Comparison of ENCODE assay signal across 19 cellular contexts in genomic region chr13:112882555-112883024, GRCh38.
DNase-seq lines count a peak whose midpoint lies in the region; ATAC-seq and TF ChIP-seq lines count a peak whose summit lies in the region.
"Had no signal": no experiment of that assay in that cellular context is flagged by ENCODE, and none has a peak within 500 bp of the region (broad histone marks: within the 10 kb centered on the region; RNA-seq: fewer than 3 reads in every experiment).

No MANE protein-coding gene starts in this region.

- H2BK5ac ChIP-seq in IMR-90 (ENCODE audit: low read depth, low read length, poor library complexity, severe bottlenecking) = no peak overlapping the region

- no TSS peak for BruUV-seq in IMR-90 (replicated peaks; lab: Mats Ljungman, UMichigan)

- H3K23ac ChIP-seq in IMR-90 (ENCODE audit: low read depth, low read length) = no peak overlapping the region

- H2AK5ac ChIP-seq in IMR-90 (ENCODE audit: low read depth, low read length) = no peak overlapping the region

- H3K27me3 ChIP-seq in heart right ventricle (no peaks in the 10 kb centered on the region), IMR-90 (ENCODE audit: control insufficient read depth, insufficient read depth, low read length) (no peaks in the 10 kb centered on the region)
- H3K27me3 ChIP-seq: BLaER1 had no signal

- no peak overlapping the region for H2BK20ac ChIP-seq in IMR-90 (ENCODE audit: low read depth, low read length)

- H2AFZ ChIP-seq in IMR-90 (replicated peaks; ENCODE audit: low read length, poor library complexity) = no peak overlapping the region
- H2AFZ ChIP-seq: GM23248 had no signal

- H3K79me1 ChIP-seq in IMR-90 (ENCODE audit: low read depth in 1 of 2, low read length in 2 of 2) = no peaks in the 10 kb centered on the region

- no peak for TF ChIP-seq RAD21 in IMR-90 (IDR thresholded peaks at IDR 0.05; ENCODE audit: low read length)

- DNase-seq in Right ventricle myocardium superior (peak; percentile 37), heart right ventricle (no peak), IMR-90 (no peak), mucosa of descending colon (peak in 2 of 3 donors; percentile 25 to 45), caudate nucleus (lab: John Stamatoyannopoulos, UW) (no peak), AG20443 (ENCODE audit: low spot score) (no peak), NCI-H1417 (lab: John Stamatoyannopoulos, UW) (no peak)
- DNase-seq: CD4-positive, alpha-beta memory T cell; DMS 273 treated with DMSO at 0.1 percent for 48 hours; DMS53; DND-41; EL; GM23248; HCEC 1CT; KBM-7 had no signal

- no peak overlapping the region for H2BK15ac ChIP-seq in IMR-90 (ENCODE audit: low read depth, low read length)

- H4K91ac ChIP-seq in IMR-90 (ENCODE audit: insufficient read depth, low read depth, low read length) = no peak overlapping the region

- H3K4me1 ChIP-seq in heart right ventricle = peaks cover 0 to 29% (median 17%) of the 10 kb centered on the region in 9 donors
- peaks cover 3% of the 10 kb centered on the region; the same call in 1 of the 2 replicates for H3K4me1 ChIP-seq in IMR-90 (ENCODE audit: control insufficient read depth, insufficient read depth, low read length)
- H3K4me1 ChIP-seq in mucosa of descending colon (ENCODE audit: low read depth) = no peaks in the 10 kb centered on the region
- H3K4me1 ChIP-seq: A549, BLaER1 had no signal

- H3K14ac ChIP-seq in IMR-90 (replicated peaks; ENCODE audit: low read depth, low read length) = no peak overlapping the region

- TF ChIP-seq POLR2A in IMR-90 (IDR thresholded peaks at IDR 0.05; ENCODE audit: low read depth, low read length) = no peak

- no peak overlapping the region for H4K8ac ChIP-seq in IMR-90 (ENCODE audit: low read depth in 2 of 2, low read length in 2 of 2)

- peaks cover 0 to 70% (median 26%) of the 10 kb centered on the region in 9 donors for H3K36me3 ChIP-seq in heart right ventricle
- H3K36me3 ChIP-seq in IMR-90 (ENCODE audit: control insufficient read depth, insufficient read depth, low read length) = peaks cover 27% of the 10 kb centered on the region
- no peaks in the 10 kb centered on the region for H3K36me3 ChIP-seq in mucosa of descending colon (ENCODE audit: low read depth)

- H2AK9ac ChIP-seq in IMR-90 (replicated peaks; ENCODE audit: low read depth, low read length, poor library complexity) = peak overlapping the region; percentile 23

- in situ Hi-C loops in IMR-90 (cut with MboI; ENCODE audit: low sequenced_read_pairs) = no loop called here

- H4K5ac ChIP-seq in IMR-90 (ENCODE audit: low read depth, low read length) = no peak overlapping the region

- H3K9me3 ChIP-seq in heart right ventricle (no peaks in the 10 kb centered on the region), IMR-90 (ENCODE audit: control insufficient read depth, insufficient read depth, low read length) (no peaks in the 10 kb centered on the region), mucosa of descending colon (no peaks in the 10 kb centered on the region)
- H3K9me3 ChIP-seq: A549, BLaER1 had no signal

- POLR2A ChIA-PET in IMR-90 (lab: Charles Lee; ENCODE audit: unreplicated experiment) = no interaction called here

- no peaks in the 10 kb centered on the region; the same call in 1 of the 2 replicates for H4K20me1 ChIP-seq in IMR-90 (ENCODE audit: insufficient read depth, low read length)

- no peak overlapping the region for H3K4me2 ChIP-seq in IMR-90 (ENCODE audit: low read depth, low read length)
- H3K4me2 ChIP-seq: A549, BLaER1 had no signal

- H3K18ac ChIP-seq in IMR-90 (ENCODE audit: low read depth, low read length) = no peak overlapping the region

- no peak overlapping the region for H3K9ac ChIP-seq in IMR-90 (ENCODE audit: low read depth, low read length)
- H3K9ac ChIP-seq: BLaER1, GM23248 had no signal

- CTCF ChIA-PET in IMR-90 (lab: Yijun Ruan, JAX) = no interaction called here

- peaks cover 9% of the 10 kb centered on the region for H3K9me1 ChIP-seq in IMR-90 (ENCODE audit: insufficient read depth, low read length)

- H3K4me3 ChIP-seq in heart right ventricle = no peak overlapping the region
- no peak overlapping the region for H3K4me3 ChIP-seq in IMR-90 (ENCODE audit: insufficient read depth, low read depth, low read length)
- H3K4me3 ChIP-seq in mucosa of descending colon = no peak overlapping the region
- H3K4me3 ChIP-seq: A549, BLaER1, GM12878, GM23248 had no signal

- dilution Hi-C loops in IMR-90 (cut with HindIII; ENCODE audit: low sequenced_read_pairs, unreplicated experiment) = no loop called here

- H3K4ac ChIP-seq in IMR-90 (ENCODE audit: low read depth, low read length) = no peak overlapping the region

- intact Hi-C loops in Right ventricle myocardium superior (cut with DNase I) (no loop called here), heart right ventricle (cut with DNase I) (no loop called here), IMR-90 (cut with micrococcal nuclease) (no loop called here), mucosa of descending colon (cut with DNase I, micrococcal nuclease) (no loop called here)

- 96 to 97% methylated on average over 29 to 32 of the region's 34 CpGs for WGBS in heart right ventricle, 2 donors
- WGBS in IMR-90 (ENCODE audit: extremely low coverage in 2 of 2, insufficient read length in 1 of 2), 2 experiments = 89% methylated on average over 19 of the region's 34 CpGs; no CpG with 5 or more reads in 1 of the 2 experiments

- no peak overlapping the region for H3K27ac ChIP-seq in heart right ventricle
- H3K27ac ChIP-seq in IMR-90 (ENCODE audit: insufficient read depth, low read length) = no peak overlapping the region
- H3K27ac ChIP-seq in caudate nucleus (ENCODE audit: low read depth, low read length) = no peak overlapping the region
- H3K27ac ChIP-seq: 22Rv1, A549, BLaER1, GM23248 had no signal

- TF ChIP-seq CTCF in heart right ventricle (IDR thresholded peaks at IDR 0.05) (no peak), IMR-90 (conservative IDR thresholded peaks at IDR 0.05; ENCODE audit: low read depth, low read length) (no peak), mucosa of descending colon (IDR thresholded peaks at IDR 0.05) (no peak)

- H3K56ac ChIP-seq in IMR-90 (ENCODE audit: extremely low read depth, insufficient read depth, low read length) = no peak overlapping the region

- H2BK120ac ChIP-seq in IMR-90 (ENCODE audit: low read depth, low read length) = no peak overlapping the region

- ATAC-seq in Right ventricle myocardium superior (ENCODE audit: poor library complexity) (no peak), heart right ventricle (no peak), IMR-90 (ENCODE audit: low read depth) (no peak), mucosa of descending colon (no peak)
- ATAC-seq: A549, GM12878 had no signal

TF ChIP-seq in IMR-90, 13 proteins besides CTCF, POLR2A, EP300 and RAD21:
- TF ChIP-seq CHD1 (IDR thresholded peaks at IDR 0.05; ENCODE audit: low read depth, low read length) (no peak), CEBPB (IDR thresholded peaks at IDR 0.05; ENCODE audit: low read depth, low read length) (no peak), RCOR1 (IDR thresholded peaks at IDR 0.05; ENCODE audit: insufficient replicate concordance, low read length) (no peak), MXI1 (IDR thresholded peaks at IDR 0.05; ENCODE audit: borderline replicate concordance, low read depth, low read length) (no peak), MAFK (IDR thresholded peaks at IDR 0.05; ENCODE audit: low read depth, low read length) (no peak), NFE2L2 (IDR thresholded peaks at IDR 0.05; ENCODE audit: low read depth, low read length) (no peak), MAZ (IDR thresholded peaks at IDR 0.05; ENCODE audit: borderline replicate concordance, low read depth, low read length) (no peak), SMC3 (IDR thresholded peaks at IDR 0.05; ENCODE audit: low read depth, low read length) (no peak), RFX5 (IDR thresholded peaks at IDR 0.05; ENCODE audit: low read depth, low read length) (no peak), BHLHE40 (IDR thresholded peaks at IDR 0.05; ENCODE audit: low read depth, low read length) (no peak), FOS (IDR thresholded peaks at IDR 0.05; ENCODE audit: low read depth, low read length) (no peak), ELK1 (IDR thresholded peaks at IDR 0.05; ENCODE audit: borderline replicate concordance, low read depth, low read length) (no peak)
- TF ChIP-seq, protein P1, sequence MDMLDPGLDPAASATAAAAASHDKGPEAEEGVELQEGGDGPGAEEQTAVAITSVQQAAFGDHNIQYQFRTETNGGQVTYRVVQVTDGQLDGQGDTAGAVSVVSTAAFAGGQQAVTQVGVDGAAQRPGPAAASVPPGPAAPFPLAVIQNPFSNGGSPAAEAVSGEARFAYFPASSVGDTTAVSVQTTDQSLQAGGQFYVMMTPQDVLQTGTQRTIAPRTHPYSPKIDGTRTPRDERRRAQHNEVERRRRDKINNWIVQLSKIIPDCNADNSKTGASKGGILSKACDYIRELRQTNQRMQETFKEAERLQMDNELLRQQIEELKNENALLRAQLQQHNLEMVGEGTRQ (IDR thresholded peaks at IDR 0.05; ENCODE audit: low read depth, low read length) = no peak

Comparison
In these comparisons a context has a peak if more than half of its experiments do, and no peak if none do; other contexts are left out.
1. DNase-seq: peak in Right ventricle myocardium superior (single experiment) and mucosa of descending colon (2 of 3); none in heart right ventricle (0 of 2), IMR-90 (single experiment), caudate nucleus (0 of 61), AG20443 (single experiment) and NCI-H1417 (0 of 3).